8 cellular contexts compared by ENCODE assay signal in the genomic region with DNA sequence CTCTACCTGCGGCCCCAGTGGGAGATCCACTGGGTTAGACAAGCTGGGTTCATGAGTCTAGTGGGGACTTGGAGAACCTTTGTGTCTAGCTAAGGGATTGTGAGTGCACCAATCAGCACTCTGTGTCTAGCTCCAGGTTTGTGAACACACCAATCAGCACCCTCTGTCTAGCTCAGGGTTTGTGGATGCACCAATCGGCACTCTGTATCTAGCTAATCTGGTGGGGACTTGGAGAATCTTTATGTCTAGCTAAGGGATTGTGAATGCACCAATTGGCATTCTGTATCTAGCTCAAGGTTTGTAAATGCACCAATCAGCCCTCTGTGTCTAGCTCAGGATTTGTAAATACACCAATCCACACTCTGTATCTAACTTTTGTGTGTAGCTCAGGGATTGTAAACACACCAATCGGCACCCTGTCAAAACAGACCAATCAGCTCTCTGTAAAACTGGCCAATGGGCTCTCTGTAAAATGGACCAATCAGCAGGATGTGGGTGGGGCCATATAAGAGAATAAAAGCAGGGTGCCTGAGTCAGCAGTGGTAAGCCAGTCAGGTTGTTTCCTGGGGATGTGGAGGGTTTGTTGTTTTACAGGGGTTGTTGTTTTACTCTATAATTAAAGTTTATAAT. TPM values are rescaled to one million over a fixed set of nuclear protein-coding genes. Genes with fewer than 3 reads are reported as not detected.
DNase-seq lines count a peak whose midpoint lies in the region; ATAC-seq, FAIRE-seq and TF ChIP-seq lines count a peak whose summit lies in the region.
"Not testable (repeated sequence)": the region's sequence is repeated elsewhere in the genome, so short reads cannot be mapped to it uniquely, and the experiment has no call there.

No MANE protein-coding gene starts in this region.

- ATAC-seq in activated CD8-positive, alpha-beta T cell treated with anti-CD3 and anti-CD28 coated beads, Interleukin-2, amount 10 ng/mL, durations not matched to agents 7 days and 5 days; K562: not testable (repeated sequence)

- TF ChIP-seq CTCF in K562 (IDR thresholded peaks at IDR 0.05 in 2 of 3, conservative IDR thresholded peaks at IDR 0.05 in 1 of 3; ENCODE audit: insufficient read depth in 2 of 3, low read depth in 1 of 3, low read length in 3 of 3); kidney epithelial cell (IDR thresholded peaks at IDR 0.05; ENCODE audit: insufficient read depth, low read length, poor library complexity, severe bottlenecking); osteocyte (IDR thresholded peaks at IDR 0.05); testis (IDR thresholded peaks at IDR 0.05): not testable (repeated sequence)

- DNase-seq in Caki2 (ENCODE audit: low read depth) (peak; percentile 18), erythroblast (lab: John Stamatoyannopoulos, UW) (peak; percentile 39 to 48), osteocyte (ENCODE audit: extremely low spot score, unreplicated experiment) (peak; percentile 27), testis (peak; percentile 90)
- DNase-seq in activated CD8-positive, alpha-beta T cell treated with anti-CD3 and anti-CD28 coated beads, Interleukin-2, amount 10 ng/mL, durations not matched to agents 7 days and 5 days: peak; percentile 12
- not testable (repeated sequence) for DNase-seq in K562 (ENCODE audit: extremely low read depth in 1 of 4, low spot score in 3 of 4); kidney epithelial cell (ENCODE audit: low read depth)

- not testable (repeated sequence) for BruUV-seq in K562 (replicated peaks; lab: Mats Ljungman, UMichigan)

- TF ChIP-seq RAD21 in K562 (CRISPR knock-in tag; conservative IDR thresholded peaks at IDR 0.05 in 1 of 2, IDR thresholded peaks at IDR 0.05 in 1 of 2): not testable (repeated sequence)

- H3K4me1 ChIP-seq in HUES64 (ENCODE audit: insufficient read depth, low read length); K562 (replicated peaks in 1 of 2; ENCODE audit: control insufficient read depth in 2 of 2, insufficient read depth in 2 of 2, low read length in 2 of 2); testis: not testable (repeated sequence)

- not testable (repeated sequence) for H3K79me2 ChIP-seq in K562 (ENCODE audit: control insufficient read depth, insufficient read depth, low read length)

- not testable (repeated sequence) for H3K27ac ChIP-seq in HUES64 (ENCODE audit: low read depth, low read length); K562 (ENCODE audit: extremely low read depth, low read depth, low read length)
- H3K27ac ChIP-seq in testis: peak overlapping the region; percentile 70 to 73

- H3K9ac ChIP-seq in HUES64 (ENCODE audit: low read depth, low read length): peak overlapping the region; percentile 65; the same call in 1 of the 2 replicates
- H3K9ac ChIP-seq in K562 (ENCODE audit: insufficient read depth in 1 of 2, low read depth in 2 of 2, low read length in 2 of 2): not testable (repeated sequence)

- H3K27ac Mint-ChIP-seq in activated CD8-positive, alpha-beta T cell treated with anti-CD3 and anti-CD28 coated beads, Interleukin-2, amount 10 ng/mL, durations not matched to agents 7 days and 5 days; osteocyte (ENCODE audit: unreplicated experiment): not testable (repeated sequence)

- peaks cover 22% of the 10 kb centered on the region for H3K27me3 ChIP-seq in HUES64 (ENCODE audit: insufficient read depth, low read length)
- not testable (repeated sequence) for H3K27me3 ChIP-seq in K562 (ENCODE audit: control insufficient read depth in 2 of 2, insufficient read depth in 2 of 2, low read length in 2 of 2); kidney epithelial cell (ENCODE audit: control insufficient read depth, insufficient read depth, low read length); testis

- not testable (repeated sequence) for H3K9me3 ChIP-seq in HUES64 (ENCODE audit: insufficient read depth, low read depth, low read length); K562 (replicated peaks; ENCODE audit: control insufficient read depth, insufficient read depth, low read depth, low read length); testis

- 90% methylated on average over 3 of the region's 3 CpGs for whole genome bisulfite sequencing in HUES64
- WGBS in K562 (ENCODE audit: insufficient coverage, low coverage, missing lambda C conversion rate): 64% methylated on average over 2 of the region's 3 CpGs
- whole genome bisulfite sequencing in testis, 2 donors: 57 to 69% methylated on average over 2 to 3 of the region's 3 CpGs

- CTCF ChIA-PET in activated CD8-positive, alpha-beta T cell treated with anti-CD3 and anti-CD28 coated beads, Interleukin-2, amount 10 ng/mL, durations not matched to agents 7 days and 5 days (lab: Charles Lee); K562 (lab: Yijun Ruan, JAX; ENCODE audit: low intra/inter-chr PET ratio): not testable (repeated sequence)

- H3K4me2 ChIP-seq in K562 (ENCODE audit: insufficient read depth, low read length): not testable (repeated sequence)

- H3K4me3 ChIP-seq in HUES64 (ENCODE audit: low read length) (peak overlapping the region; percentile 57), kidney epithelial cell (ENCODE audit: low read depth, low read length) (peak overlapping the region; percentile 42), testis (peak overlapping the region; percentile 46 to 70)
- H3K4me3 ChIP-seq in K562: not testable (repeated sequence)

- not testable (repeated sequence) for H3K4me3 Mint-ChIP-seq in activated CD8-positive, alpha-beta T cell treated with anti-CD3 and anti-CD28 coated beads, Interleukin-2, amount 10 ng/mL, durations not matched to agents 7 days and 5 days; osteocyte (ENCODE audit: unreplicated experiment)

- POLR2A ChIA-PET in activated CD8-positive, alpha-beta T cell treated with anti-CD3 and anti-CD28 coated beads, Interleukin-2, amount 10 ng/mL, durations not matched to agents 7 days and 5 days (lab: Charles Lee): not testable (repeated sequence)
- POLR2A ChIA-PET in K562 (lab: Yijun Ruan, JAX): interaction anchor here (0.7 to 1.3 kb wide), 4 partner anchors 9 to 50 kb away, joined by 3 to 4 read pairs (median 3); no protein-coding TSS in a partner anchor

- H3K27me3 Mint-ChIP-seq in activated CD8-positive, alpha-beta T cell treated with anti-CD3 and anti-CD28 coated beads, Interleukin-2, amount 10 ng/mL, durations not matched to agents 7 days and 5 days (ENCODE audit: low read depth): peaks cover 37% of the 10 kb centered on the region
- H3K27me3 Mint-ChIP-seq in osteocyte (ENCODE audit: unreplicated experiment): peaks cover 11% of the 10 kb centered on the region

- H3K9me1 ChIP-seq in K562 (ENCODE audit: control insufficient read depth, insufficient read depth, low read length): not testable (repeated sequence)

- intact Hi-C loops in K562 (cut with micrococcal nuclease); testis (cut with DNase I; ENCODE audit: low total_unique reads): not testable (repeated sequence)

- not testable (repeated sequence) for H3K36me3 Mint-ChIP-seq in activated CD8-positive, alpha-beta T cell treated with anti-CD3 and anti-CD28 coated beads, Interleukin-2, amount 10 ng/mL, durations not matched to agents 7 days and 5 days (ENCODE audit: low read depth); osteocyte (ENCODE audit: unreplicated experiment)

- not testable (repeated sequence) for TF ChIP-seq POLR2A in K562 (conservative IDR thresholded peaks at IDR 0.05); erythroblast (IDR thresholded peaks at IDR 0.05; ENCODE audit: low read length); testis (IDR thresholded peaks at IDR 0.05)

- H4K20me1 ChIP-seq in K562 (replicated peaks; ENCODE audit: control insufficient read depth, insufficient read depth, low read length): not testable (repeated sequence)

- FAIRE-seq in K562 (lab: Jason Lieb, UNC): not testable (repeated sequence)

- not testable (repeated sequence) for H3K4me1 Mint-ChIP-seq in activated CD8-positive, alpha-beta T cell treated with anti-CD3 and anti-CD28 coated beads, Interleukin-2, amount 10 ng/mL, durations not matched to agents 7 days and 5 days (ENCODE audit: low read depth); osteocyte (ENCODE audit: unreplicated experiment)

- not testable (repeated sequence) for H2AFZ ChIP-seq in K562 (ENCODE audit: low read depth, low read length)

- in situ Hi-C loops in Caki2 (cut with HindIII; ENCODE audit: low pct_unique_long_range_greater_than_20kb, low sequenced_read_pairs); K562 (cut with MboI): not testable (repeated sequence)

- not testable (repeated sequence) for H3K9me3 Mint-ChIP-seq in activated CD8-positive, alpha-beta T cell treated with anti-CD3 and anti-CD28 coated beads, Interleukin-2, amount 10 ng/mL, durations not matched to agents 7 days and 5 days (ENCODE audit: insufficient read depth); osteocyte (ENCODE audit: unreplicated experiment)

- H3K36me3 ChIP-seq in HUES64 (ENCODE audit: insufficient read depth, low read length); K562 (ENCODE audit: control insufficient read depth, insufficient read depth, low read length); kidney epithelial cell (ENCODE audit: control insufficient read depth, insufficient read depth, low read length); testis (ENCODE audit: low read depth, missing control alignments): not testable (repeated sequence)

- not testable (repeated sequence) for TF ChIP-seq EP300 in K562 (IDR thresholded peaks at IDR 0.05; ENCODE audit: low read length)

RNA-seq across cellular contexts. Expression of a gene that starts 46.3 kb away (rescaled TPM):
- 21.6 and 26.5 TPM in 2 replicates for total RNA-seq in Caki2 (2014; rRNA removed; shearing (Covaris generic); ENCODE audit: low replicate concordance)
- 23.8 TPM for polyA plus RNA-seq in HUES64 (2013, experiment 1 of 2)
- polyA plus RNA-seq in HUES64 (2013, experiment 2 of 2): 34.3 TPM
- 10 to 100 TPM; 29.7 to 30.3 TPM for total RNA-seq in activated CD8-positive, alpha-beta T cell treated with anti-CD3 and anti-CD28 coated beads, Interleukin-2, amount 10 ng/mL, durations not matched to agents 7 days and 5 days
- 9.3 and 14.6 TPM in 2 replicates for total RNA-seq in K562 (2011; cell fraction: chromatin; rRNA removed; ENCODE audit: low replicate concordance)
- total RNA-seq in K562 (2011; cell fraction: nucleolus; rRNA removed): 7.3 and 8.6 TPM in 2 replicates
- total RNA-seq in K562 (2011; cell fraction: nucleoplasm; rRNA removed): 14.8 and 27.5 TPM in 2 replicates
- total RNA-seq in K562 (2014; rRNA removed): 42.2 and 42.5 TPM in 2 replicates
- 46.8 and 52.6 TPM in 2 replicates for total RNA-seq in K562 (2014; rRNA removed; fragmentation: Illumina TruSeq; extraction: Trizol)
- 52.9 and 55.5 TPM in 2 replicates for total RNA-seq in K562 (2015; rRNA removed; fragmentation: Illumina TruSeq; extraction: Trizol)
- 60.2 and 62.6 TPM in 2 replicates for total RNA-seq in K562 (2021)
- 20.5 and 27.9 TPM in 2 replicates for polyA plus RNA-seq in K562 (2011; rRNA removed)
- polyA plus RNA-seq in K562 (2011; cell fraction: cytosol; rRNA removed): 17.9 and 19.6 TPM in 2 replicates
- polyA plus RNA-seq in K562 (2011; cell fraction: nucleus; rRNA removed): 5.9 and 6.6 TPM in 2 replicates
- 27.9 and 32.3 TPM in 2 replicates for polyA plus RNA-seq in K562 (2012)
- polyA plus RNA-seq in K562 (2014; fragmentation: Illumina TruSeq; extraction: Trizol): 28.8 and 34.6 TPM in 2 replicates
- polyA plus RNA-seq in K562 (2014; fragmentation: Nextera tagmentation; extraction: Ambion mirVana): 1 to 10 TPM; 5.1 to 7.7 TPM
- 35.4 and 41.4 TPM in 2 replicates for polyA plus RNA-seq in K562 (2014; rRNA removed)
- 22.3 and 25.4 TPM in 2 replicates for polyA minus RNA-seq in K562 (2011; rRNA and poly(A)+ RNA removed)
- polyA minus RNA-seq in K562 (2011; cell fraction: cytosol; rRNA and poly(A)+ RNA removed): 12.9 and 13.6 TPM in 2 replicates
- 5.7 and 7.9 TPM in 2 replicates for polyA minus RNA-seq in K562 (2011; cell fraction: nucleus; rRNA and poly(A)+ RNA removed)
- 15.0 and 16.2 TPM in 2 replicates for total RNA-seq in kidney epithelial cell
- 23.4 and 24.8 TPM in 2 replicates for total RNA-seq in osteocyte
- total RNA-seq in testis: 10 to 100 TPM; 12.8 to 18.5 TPM
- polyA plus RNA-seq in testis (ENCODE audit: insufficient read depth, low read depth, low replicate concordance): 12.0 TPM
